In the genomic region with DNA sequence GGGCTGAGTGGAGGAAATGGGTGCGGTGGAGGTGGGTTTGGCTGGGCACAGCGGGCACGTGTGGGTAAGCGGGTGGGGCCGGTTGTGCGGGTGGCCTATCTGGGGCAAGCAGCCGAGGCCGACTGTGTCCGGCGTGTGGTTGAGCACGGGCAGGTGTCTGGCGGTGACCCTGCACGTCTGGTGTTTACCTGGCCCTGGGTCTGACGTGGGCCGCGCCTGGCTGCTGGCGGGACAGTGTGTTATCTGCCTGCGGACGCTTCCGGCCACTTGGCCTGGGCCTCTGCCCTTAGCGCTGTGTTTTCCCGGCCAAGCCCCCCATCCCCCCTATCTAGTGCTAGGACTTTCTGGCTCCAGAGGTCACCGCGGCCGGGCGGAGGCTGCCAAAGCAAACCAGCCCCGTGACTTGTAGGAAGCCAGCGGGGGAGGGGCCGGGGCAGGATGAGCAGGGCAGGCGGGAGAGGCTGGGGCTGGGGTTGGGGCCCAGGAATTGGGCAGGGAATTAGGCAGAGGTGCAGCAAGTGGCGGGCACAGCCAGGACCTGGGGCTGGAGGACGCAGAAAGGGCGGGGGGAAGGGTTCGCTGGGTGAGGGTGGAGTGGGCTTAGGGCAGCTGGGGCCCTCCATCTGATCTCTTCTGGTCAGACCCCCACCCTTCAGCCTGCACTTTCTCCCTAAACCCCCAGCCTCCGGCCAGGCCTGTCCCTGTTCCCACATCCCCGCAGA, we compare ENCODE assay signal across 7 cellular contexts. TPM values are rescaled to one million over a fixed set of nuclear protein-coding genes. Genes with fewer than 3 reads are reported as not detected.
DNase-seq lines count a peak whose midpoint lies in the region; TF ChIP-seq lines count a peak whose summit lies in the region.

No MANE protein-coding gene starts in this region.

- H3K27ac ChIP-seq in ascending aorta (peak overlapping the region; percentile 44 to 50), skin epidermis (peak overlapping the region in 13 of 21 experiments; percentile 1 to 63 (median 42))

- no peaks in the 10 kb centered on the region for H3K36me3 ChIP-seq in ascending aorta

- no peaks in the 10 kb centered on the region for H3K9me3 ChIP-seq in ascending aorta

- no peak for TF ChIP-seq CTCF in ascending aorta (IDR thresholded peaks at IDR 0.05)

- DNase-seq in NCI-H2196 (lab: John Stamatoyannopoulos, UW; ENCODE audit: unreplicated experiment) (peak; percentile 93), ascending aorta (ENCODE audit: low spot score in 2 of 2) (peak; percentile 50 to 88), iris pigment epithelial cell (ENCODE audit: low read depth) (peak; percentile 23), SK-N-DZ (ENCODE audit: low spot score) (no peak), RKO (ENCODE audit: low spot score) (no peak), GM19240 (ENCODE audit: insufficient read length, low spot score) (no peak)

- peaks cover 13 to 16% of the 10 kb centered on the region in 2 donors for H3K4me1 ChIP-seq in ascending aorta

- peaks cover 4% of the 10 kb centered on the region for H3K27me3 ChIP-seq in ascending aorta

- intact Hi-C loops in ascending aorta (cut with DNase I) = no loop called here

- peak overlapping the region in 1 of 2 donors; percentile 40 for H3K4me3 ChIP-seq in ascending aorta
- H3K4me3 ChIP-seq in skin epidermis = peak overlapping the region in 3 of 7 experiments; percentile 1 to 29 (median 22)

RNA-seq across cellular contexts. Expression of a gene that starts 0.5 kb away (rescaled TPM):
- total RNA-seq in ascending aorta = 0.85 TPM
- polyA plus RNA-seq in SK-N-DZ (2014; cell fraction: cytosol; rRNA removed) = not detected in 2 replicates
- not detected in 2 replicates for polyA plus RNA-seq in SK-N-DZ (2014; cell fraction: nucleus; rRNA removed)

RNA-seq across cellular contexts. Expression of a gene that starts 10.7 kb away (rescaled TPM):
- 20.8 TPM for total RNA-seq in ascending aorta
- polyA plus RNA-seq in SK-N-DZ (2014; cell fraction: cytosol; rRNA removed) = 0.52 and 0.85 TPM in 2 replicates
- 1.5 and 2.4 TPM in 2 replicates for polyA plus RNA-seq in SK-N-DZ (2014; cell fraction: nucleus; rRNA removed)

RNA-seq across cellular contexts. Expression of a gene that starts 40.9 kb away (rescaled TPM):
- total RNA-seq in ascending aorta = 103 TPM
- polyA plus RNA-seq in SK-N-DZ (2014; cell fraction: cytosol; rRNA removed) = 11.7 and 12.7 TPM in 2 replicates
- 67.5 and 104 TPM in 2 replicates for polyA plus RNA-seq in SK-N-DZ (2014; cell fraction: nucleus; rRNA removed)

Comparison
In these comparisons a context has a peak if more than half of its experiments do, and no peak if none do; other contexts are left out.
1. DNase-seq: peak in NCI-H2196 (single experiment), ascending aorta (2 of 2) and iris pigment epithelial cell (single experiment); none in SK-N-DZ (single experiment), RKO (single experiment) and GM19240 (single experiment).